Comparison of ENCODE assay signal across 8 cellular contexts in the genomic region with DNA sequence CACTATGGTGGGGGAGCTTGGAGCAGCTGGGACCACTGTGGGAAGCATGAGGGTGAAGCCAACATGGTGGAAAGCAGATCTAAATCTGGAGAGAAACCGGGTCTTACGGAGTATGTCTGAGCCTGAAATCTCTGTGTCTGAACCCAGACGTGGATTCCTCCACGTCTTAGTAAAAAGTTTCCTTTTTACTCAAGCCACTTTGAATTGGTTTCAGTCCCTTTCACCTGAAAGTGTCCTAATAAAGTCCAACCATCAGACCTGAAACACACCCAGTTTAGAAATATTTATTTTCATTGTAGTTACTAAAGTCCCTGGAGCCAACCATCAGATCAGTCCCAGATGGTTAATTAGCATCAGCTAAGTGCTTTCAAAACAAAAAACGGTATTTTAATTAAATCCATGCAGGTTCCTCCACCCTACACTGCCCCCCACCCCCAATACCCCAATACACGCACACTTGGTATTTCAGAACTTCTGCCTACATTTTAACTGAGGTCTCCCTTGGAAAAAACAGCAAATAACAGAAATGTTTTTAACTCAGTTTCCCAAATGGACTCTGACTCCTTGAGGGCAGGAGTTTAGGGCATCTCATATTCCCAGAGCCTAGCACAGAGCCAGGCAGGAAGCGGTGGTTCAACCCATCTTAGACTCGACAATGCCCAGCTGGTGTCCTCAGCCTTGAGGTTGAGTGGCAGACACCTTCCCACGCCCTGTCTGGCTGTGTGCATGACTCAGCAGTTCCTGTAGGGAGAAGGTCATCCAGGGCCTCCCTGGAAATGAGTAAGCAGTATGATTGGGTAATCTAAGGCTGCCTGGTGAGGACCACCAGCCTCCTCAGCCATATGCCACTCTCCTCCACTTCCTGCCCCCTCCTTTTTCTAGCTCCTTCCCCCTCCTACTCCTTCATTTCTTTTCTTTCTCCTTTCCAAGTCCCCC.
A peak's percentile ranks its signal among the peaks of the same experiment; 100 is the strongest.
DNase-seq lines count a peak whose midpoint lies in the region; ATAC-seq and TF ChIP-seq lines count a peak whose summit lies in the region.

No MANE protein-coding gene starts in this region.

- no peaks in the 10 kb centered on the region for H3K36me3 ChIP-seq in upper lobe of left lung

- no peaks in the 10 kb centered on the region for H3K9me3 ChIP-seq in upper lobe of left lung

- H3K4me3 ChIP-seq in HL-60 (replicated peaks; ENCODE audit: insufficient read depth, low read length) (no peak overlapping the region), upper lobe of left lung (no peak overlapping the region)

- no peak overlapping the region for H3K27ac ChIP-seq in HL-60 (replicated peaks)
- no peak overlapping the region for H3K27ac ChIP-seq in upper lobe of left lung

- ATAC-seq in upper lobe of left lung (ENCODE audit: low FRiP score in 2 of 2) (peak; percentile 71 to 79), HG03565 (IDR thresholded peaks at IDR 0.05; ENCODE audit: unreplicated experiment) (no peak)

- no peaks in the 10 kb centered on the region for H3K27me3 ChIP-seq in HL-60 (ENCODE audit: insufficient read depth, poor library complexity, severe bottlenecking)
- H3K27me3 ChIP-seq in upper lobe of left lung, result no peaks in the 10 kb centered on the region

- H3K4me1 ChIP-seq in upper lobe of left lung, result peaks cover 0 to 8% (median 0%) of the 10 kb centered on the region in 4 donors

- no peak for TF ChIP-seq POLR2A in upper lobe of left lung (IDR thresholded peaks at IDR 0.05)

- DNase-seq in DMS 273 (lab: John Stamatoyannopoulos, UW; ENCODE audit: unreplicated experiment), result peak; percentile 97
- DNase-seq in HL-60 (ENCODE audit: low read depth in 1 of 2, low spot score in 1 of 2), result peak; percentile 71 to 90
- DNase-seq in UCSD-AML1 (lab: John Stamatoyannopoulos, UW; ENCODE audit: unreplicated experiment), result peak; percentile 78
- DNase-seq in iPS-NIHi7 (ENCODE audit: extremely low spot score), result peak; percentile 49
- peak in 1 of 2 donors; percentile 63 for DNase-seq in upper lobe of left lung
- no peak for DNase-seq in middle frontal gyrus (ENCODE audit: extremely low spot score, low spot score)
- no peak for DNase-seq in NCI-H187 (lab: John Stamatoyannopoulos, UW)

- TF ChIP-seq CTCF in HL-60 (IDR thresholded peaks at IDR 0.05; ENCODE audit: insufficient read depth, low read length) (no peak), upper lobe of left lung (IDR thresholded peaks at IDR 0.05) (no peak)

- TF ChIP-seq EP300 in upper lobe of left lung (IDR thresholded peaks at IDR 0.05), result peak in 2 of 4 donors; percentile 2 to 24

- 66 to 69% methylated on average over 9 of the region's 9 CpGs for WGBS in upper lobe of left lung, 2 donors

Comparison
In these comparisons a context has a peak if more than half of its experiments do, and no peak if none do; other contexts are left out.
1. DNase-seq: peak in DMS 273 (single experiment), HL-60 (2 of 2), UCSD-AML1 (single experiment) and iPS-NIHi7 (single experiment); none in middle frontal gyrus (single experiment) and NCI-H187 (0 of 2).